In the genomic region with DNA sequence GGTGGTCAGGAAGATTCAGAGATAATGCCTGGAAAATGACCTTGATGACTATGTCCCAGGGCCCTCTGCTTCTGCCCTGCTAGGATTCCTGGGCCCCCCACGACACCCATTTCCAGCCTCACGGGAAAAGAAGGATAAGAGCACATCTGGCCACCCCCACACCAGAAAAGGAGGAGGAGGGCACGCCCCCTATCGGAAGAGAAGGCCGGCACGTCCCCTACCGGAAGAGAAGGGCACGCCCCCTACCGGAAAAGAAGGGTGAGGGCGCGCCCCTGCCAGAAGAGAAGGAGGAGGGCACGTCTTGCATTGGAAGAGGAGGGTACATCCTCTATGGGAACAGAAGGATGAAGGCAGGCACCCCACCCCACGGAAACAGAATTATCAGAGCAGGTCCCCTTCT, we compare ENCODE assay signal across 8 cellular contexts.
A peak's percentile ranks its signal among the peaks of the same experiment; 100 is the strongest.
DNase-seq lines count a peak whose midpoint lies in the region; ATAC-seq and TF ChIP-seq lines count a peak whose summit lies in the region.

No MANE protein-coding gene starts in this region.

- no peak for ATAC-seq in HG02642 (IDR thresholded peaks at IDR 0.05; ENCODE audit: poor library complexity, unreplicated experiment)
- ATAC-seq in HG03460 (IDR thresholded peaks at IDR 0.05; ENCODE audit: unreplicated experiment): no peak

- no peaks in the 10 kb centered on the region for H3K9me3 ChIP-seq in CD8-positive, alpha-beta memory T cell (ENCODE audit: low read length)

- CTCF ChIA-PET in CD8-positive, alpha-beta memory T cell (lab: Charles Lee): interaction anchor here (1.4 kb wide), 1 partner anchor 40 kb away, joined by 4 read pairs; no protein-coding TSS in a partner anchor

- peak; percentile 26 to 83 (median 38) for DNase-seq in CD8-positive, alpha-beta memory T cell
- peak; percentile 32 to 47 for DNase-seq in activated CD4-positive, alpha-beta T cell treated with anti-CD3 and anti-CD28 coated beads for 24 hours (ENCODE audit: low read depth in 2 of 2)
- DNase-seq in ecto neural progenitor cell (ENCODE audit: low spot score): peak; percentile 66
- DNase-seq in osteocyte (ENCODE audit: extremely low spot score, unreplicated experiment): no peak
- no peak for DNase-seq in DMS79 (lab: John Stamatoyannopoulos, UW)

- H3K27me3 ChIP-seq in CD8-positive, alpha-beta memory T cell (ENCODE audit: insufficient read depth, low read length, poor library complexity, severe bottlenecking): no peaks in the 10 kb centered on the region

- H3K36me3 ChIP-seq in CD8-positive, alpha-beta memory T cell (ENCODE audit: insufficient read depth, low read length): no peaks in the 10 kb centered on the region

- no peak overlapping the region for H3K27ac ChIP-seq in CD8-positive, alpha-beta memory T cell (ENCODE audit: low read depth, low read length)

- peak overlapping the region in 5 of 8 donors; percentile 25 to 86 (median 54) for H3K27ac Mint-ChIP-seq in CD8-positive, alpha-beta memory T cell
- no peak overlapping the region for H3K27ac Mint-ChIP-seq in osteocyte (ENCODE audit: unreplicated experiment)

- POLR2A ChIA-PET in CD8-positive, alpha-beta memory T cell (lab: Charles Lee): interaction anchor here (0.5 to 0.6 kb wide), 2 partner anchors 44 to 1144 kb away, joined by 3 to 4 read pairs; no protein-coding TSS in a partner anchor

- peaks cover 11 to 14% (median 13%) of the 10 kb centered on the region in 3 donors for H3K4me1 Mint-ChIP-seq in CD8-positive, alpha-beta memory T cell
- H3K4me1 Mint-ChIP-seq in osteocyte (ENCODE audit: unreplicated experiment): peaks cover 3% of the 10 kb centered on the region

- H3K4me3 Mint-ChIP-seq in CD8-positive, alpha-beta memory T cell: peak overlapping the region in 6 of 7 donors; percentile 48 to 78 (median 62)
- no peak overlapping the region for H3K4me3 Mint-ChIP-seq in osteocyte (ENCODE audit: unreplicated experiment)

- H3K4me1 ChIP-seq in CD8-positive, alpha-beta memory T cell (ENCODE audit: insufficient read depth, low read length): peaks cover 13% of the 10 kb centered on the region

- H3K9me3 Mint-ChIP-seq in CD8-positive, alpha-beta memory T cell: peaks cover 0 to 6% (median 2%) of the 10 kb centered on the region in 5 donors
- peaks cover 11% of the 10 kb centered on the region for H3K9me3 Mint-ChIP-seq in osteocyte (ENCODE audit: unreplicated experiment)

- TF ChIP-seq CTCF in LNCAP (IDR thresholded peaks at IDR 0.05): peak; percentile 57
- peak; percentile 48 for TF ChIP-seq CTCF in osteocyte (IDR thresholded peaks at IDR 0.05)

- peaks cover 0 to 16% of the 10 kb centered on the region in 2 donors for H3K27me3 Mint-ChIP-seq in CD8-positive, alpha-beta memory T cell
- peaks cover 12% of the 10 kb centered on the region for H3K27me3 Mint-ChIP-seq in osteocyte (ENCODE audit: unreplicated experiment)

- no peak overlapping the region for H3K4me3 ChIP-seq in CD8-positive, alpha-beta memory T cell (ENCODE audit: low read length)

- H3K36me3 Mint-ChIP-seq in CD8-positive, alpha-beta memory T cell: peaks cover 0 to 9% (median 1%) of the 10 kb centered on the region in 3 donors
- no peaks in the 10 kb centered on the region for H3K36me3 Mint-ChIP-seq in osteocyte (ENCODE audit: unreplicated experiment)

Comparison
In these comparisons a context has a peak if more than half of its experiments do, and no peak if none do; other contexts are left out.
1. DNase-seq: peak in CD8-positive, alpha-beta memory T cell (5 of 5), activated CD4-positive, alpha-beta T cell treated with anti-CD3 and anti-CD28 coated beads for 24 hours (2 of 2) and ecto neural progenitor cell (single experiment); none in osteocyte (single experiment) and DMS79 (single experiment).